Comparison of ENCODE assay signal across 8 cellular contexts in genomic region chr5:140564196-140565023, GRCh38. TPM values are rescaled to one million over a fixed set of nuclear protein-coding genes. Genes with fewer than 3 reads are reported as not detected.
DNase-seq lines count a peak whose midpoint lies in the region; ATAC-seq and TF ChIP-seq lines count a peak whose summit lies in the region.

Gene APBB3, minus strand, starts transcription at chr5:140564598. Its CDS starts 353 bp downstream, at chr5:140564245.
Gene SLC35A4, plus strand, starts transcription at chr5:140564828. Its CDS starts 2,342 bp downstream, at chr5:140567170.

- peak; percentile 81 for DNase-seq in GF-D8 (lab: John Stamatoyannopoulos, UW)
- peak; percentile 95 for DNase-seq in HFF-Myc (ENCODE audit: extremely low read depth, low read depth)
- peak; percentile 97 for DNase-seq in NB4 (ENCODE audit: low read depth)
- DNase-seq in SK-N-MC (ENCODE audit: low read depth, low spot score), result peak; percentile 91
- peak; percentile 98 for DNase-seq in activated naive CD4-positive, alpha-beta T cell treated with anti-CD3 and anti-CD28 coated beads, Interleukin-2, amount 10 ng/mL, durations not matched to agents 7 days and 5 days
- DNase-seq in substantia nigra (lab: John Stamatoyannopoulos, UW), result peak; percentile 86 to 100 (median 97)

- H3K4me1 ChIP-seq in gastroesophageal sphincter (peaks cover 0 to 70% (median 31%) of the 10 kb centered on the region in 3 donors), neutrophil (ENCODE audit: control insufficient read depth in 1 of 2, insufficient read depth in 1 of 2, low read depth in 1 of 2, low read length in 1 of 2) (peaks cover 30 to 39% of the 10 kb centered on the region in 2 experiments)

- peaks cover 20% of the 10 kb centered on the region; the same call in 1 of the 2 replicates for H3K36me3 ChIP-seq in SK-N-MC (ENCODE audit: insufficient read depth, low read length)
- peaks cover 0 to 59% of the 10 kb centered on the region in 2 donors for H3K36me3 ChIP-seq in gastroesophageal sphincter
- peaks cover 5% of the 10 kb centered on the region for H3K36me3 ChIP-seq in neutrophil

- no peaks in the 10 kb centered on the region for H3K27me3 ChIP-seq in gastroesophageal sphincter
- H3K27me3 ChIP-seq in neutrophil, result no peaks in the 10 kb centered on the region

- peak; percentile 96 for ATAC-seq in gastroesophageal sphincter

- no peaks in the 10 kb centered on the region for H3K9me3 Mint-ChIP-seq in activated naive CD4-positive, alpha-beta T cell treated with anti-CD3 and anti-CD28 coated beads, Interleukin-2, amount 10 ng/mL, durations not matched to agents 7 days and 5 days

- no peak for TF ChIP-seq CTCF in HFF-Myc (IDR thresholded peaks at IDR 0.05; ENCODE audit: low read depth, low read length, missing control alignments)
- no peak for TF ChIP-seq CTCF in NB4 (IDR thresholded peaks at IDR 0.05; ENCODE audit: low read depth, low read length)
- peak in 1 of 4 experiments; percentile 13 for TF ChIP-seq CTCF in gastroesophageal sphincter (IDR thresholded peaks at IDR 0.05)
- peak; percentile 35 for TF ChIP-seq CTCF in neutrophil (IDR thresholded peaks at IDR 0.05)

- H3K4me3 Mint-ChIP-seq in activated naive CD4-positive, alpha-beta T cell treated with anti-CD3 and anti-CD28 coated beads, Interleukin-2, amount 10 ng/mL, durations not matched to agents 7 days and 5 days, result peak within 1 kb of the TSS; percentile 87

- H3K9me3 ChIP-seq in SK-N-MC (ENCODE audit: low read depth, low read length) (no peaks in the 10 kb centered on the region), gastroesophageal sphincter (no peaks in the 10 kb centered on the region), neutrophil (no peaks in the 10 kb centered on the region)

- CTCF ChIA-PET in activated naive CD4-positive, alpha-beta T cell treated with anti-CD3 and anti-CD28 coated beads, Interleukin-2, amount 10 ng/mL, durations not matched to agents 7 days and 5 days (lab: Charles Lee), result interaction anchor here (1.1 kb wide), 1 partner anchor 154 kb away, joined by 3 read pairs; no protein-coding TSS in a partner anchor

- H3K4me1 Mint-ChIP-seq in activated naive CD4-positive, alpha-beta T cell treated with anti-CD3 and anti-CD28 coated beads, Interleukin-2, amount 10 ng/mL, durations not matched to agents 7 days and 5 days, result peaks cover 59% of the 10 kb centered on the region

- TF ChIP-seq POLR2A in NB4 (IDR thresholded peaks at IDR 0.05; ENCODE audit: extremely low read depth, insufficient read length) (peak; percentile 80), gastroesophageal sphincter (IDR thresholded peaks at IDR 0.05) (peak; percentile 82 to 88)

- peak within 1 kb of the TSS; percentile 97 for H3K9ac ChIP-seq in SK-N-MC (ENCODE audit: insufficient read length)

- TF ChIP-seq EP300 in gastroesophageal sphincter (IDR thresholded peaks at IDR 0.05), result no peak

- peak within 1 kb of the TSS; percentile 96 for H3K4me3 ChIP-seq in HFF-Myc (replicated peaks; ENCODE audit: low read depth, low read length)
- H3K4me3 ChIP-seq in NB4 (ENCODE audit: low read depth, low read length), result peak within 1 kb of the TSS; percentile 95
- peak within 1 kb of the TSS; percentile 92 for H3K4me3 ChIP-seq in SK-N-MC
- H3K4me3 ChIP-seq in gastroesophageal sphincter, result peak within 1 kb of the TSS; percentile 57 to 72
- peak within 1 kb of the TSS; percentile 75 to 83 for H3K4me3 ChIP-seq in neutrophil (ENCODE audit: low read depth in 1 of 2, low read length in 1 of 2)

- H3K27ac Mint-ChIP-seq in activated naive CD4-positive, alpha-beta T cell treated with anti-CD3 and anti-CD28 coated beads, Interleukin-2, amount 10 ng/mL, durations not matched to agents 7 days and 5 days, result peak within 1 kb of the TSS; percentile 95

- H3K36me3 Mint-ChIP-seq in activated naive CD4-positive, alpha-beta T cell treated with anti-CD3 and anti-CD28 coated beads, Interleukin-2, amount 10 ng/mL, durations not matched to agents 7 days and 5 days, result peaks cover 34% of the 10 kb centered on the region

- peak within 1 kb of the TSS; percentile 82 for H3K27ac ChIP-seq in SK-N-MC
- peak within 1 kb of the TSS; percentile 80 to 95 (median 89) for H3K27ac ChIP-seq in gastroesophageal sphincter
- H3K27ac ChIP-seq in neutrophil, result peak within 1 kb of the TSS; percentile 93
- H3K27ac ChIP-seq in substantia nigra (ENCODE audit: low read depth, low read length, poor library complexity, severe bottlenecking), result peak within 1 kb of the TSS; percentile 91

- 0% methylated on average over 5 to 7 of the region's 74 CpGs for WGBS in gastroesophageal sphincter (ENCODE audit: low coverage in 1 of 2), 2 donors

- no peaks in the 10 kb centered on the region for H3K27me3 Mint-ChIP-seq in activated naive CD4-positive, alpha-beta T cell treated with anti-CD3 and anti-CD28 coated beads, Interleukin-2, amount 10 ng/mL, durations not matched to agents 7 days and 5 days

RNA-seq across cellular contexts. Expression of gene APBB3, which starts in this region (rescaled TPM):
- 10 to 100 TPM in 3 of 4 donors, 1 to 10 TPM in 1; 9.7 to 25.1 (median 17.5) TPM for total RNA-seq in gastroesophageal sphincter

RNA-seq across cellular contexts. Expression of gene SLC35A4, which starts in this region (rescaled TPM):
- 10 to 100 TPM; 24.5 to 52.0 (median 32.7) TPM for total RNA-seq in gastroesophageal sphincter

Comparison
In these comparisons a context has a peak if more than half of its experiments do, and no peak if none do; other contexts are left out.
1. Peak in every context shown above with its lines: DNase-seq, ATAC-seq, H3K4me3 ChIP-seq and H3K27ac ChIP-seq.